Comparison of ENCODE assay signal across 8 cellular contexts in the genomic region with DNA sequence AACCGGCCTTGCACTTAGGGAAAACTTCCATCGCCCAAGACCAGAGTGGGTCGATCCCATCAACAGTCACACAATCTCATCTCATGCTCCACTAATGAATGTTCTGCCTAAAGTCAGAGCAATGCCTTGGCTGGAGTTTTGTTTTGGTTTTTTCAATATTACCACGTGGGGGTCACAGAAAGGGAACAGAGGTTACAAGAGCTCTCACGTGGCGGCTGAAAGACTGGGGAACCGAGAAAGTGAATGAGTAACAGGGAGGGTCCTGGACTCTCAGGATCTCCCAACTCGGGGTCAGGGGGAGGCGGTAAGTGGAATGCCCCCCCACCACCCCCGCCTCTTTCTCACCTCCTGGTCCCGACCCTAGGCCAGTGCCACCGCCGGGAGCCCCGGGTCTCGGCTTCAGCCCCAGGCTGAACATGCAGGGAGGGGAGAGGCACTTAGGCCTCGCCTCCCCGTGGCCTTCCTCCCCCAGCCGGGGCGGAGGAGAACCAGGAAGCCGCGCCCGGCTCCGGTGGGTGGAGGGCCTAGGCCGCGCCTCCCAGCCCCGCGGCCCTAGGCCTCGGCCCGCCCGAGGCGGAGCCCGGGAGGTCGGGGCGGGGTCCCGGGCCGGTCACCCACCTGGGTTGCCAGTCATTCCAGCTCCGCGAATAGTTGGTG.
DNase-seq lines count a peak whose midpoint lies in the region; ATAC-seq and TF ChIP-seq lines count a peak whose summit lies in the region.
"Not testable (repeated sequence)": the region's sequence is repeated elsewhere in the genome, so short reads cannot be mapped to it uniquely, and the experiment has no call there.

No MANE protein-coding gene starts in this region.

- H3K4ac ChIP-seq in H9 (ENCODE audit: low read depth, low read length), result not testable (repeated sequence)

- not testable (repeated sequence) for H3K9ac ChIP-seq in H9 (ENCODE audit: extremely low read depth, insufficient read length, low read length)
- H3K9ac ChIP-seq in HUES6 (ENCODE audit: low read length), result peak overlapping the region; percentile 82
- peak overlapping the region; percentile 59 for H3K9ac ChIP-seq in SK-N-MC (ENCODE audit: insufficient read length)

- not testable (repeated sequence) for H3T11ph ChIP-seq in H9 (ENCODE audit: low read length)

- not testable (repeated sequence) for H2BK12ac ChIP-seq in H9 (ENCODE audit: insufficient read length, low read depth, low read length)

- not testable (repeated sequence) for H3K9me3 Mint-ChIP-seq in H9; activated naive CD4-positive, alpha-beta T cell treated with anti-CD3 and anti-CD28 coated beads, Interleukin-2, amount 50 U/mL, for 72 hours; natural killer cell treated with Interleukin-12 subunit alpha and Interleukin-12 subunit beta and Interleukin-15 and Interleukin-18, amount 100 ng/mL, for 72 hours

- peak overlapping the region; percentile 82 to 95 for H3K4me3 Mint-ChIP-seq in H9
- H3K4me3 Mint-ChIP-seq in natural killer cell treated with Interleukin-12 subunit alpha and Interleukin-12 subunit beta and Interleukin-15 and Interleukin-18, amount 100 ng/mL, for 72 hours, result peak overlapping the region; percentile 96

- H2AK5ac ChIP-seq in H9 (ENCODE audit: insufficient read length, low read length), result not testable (repeated sequence)

- H3K4me2 ChIP-seq in H9 (ENCODE audit: insufficient read depth, insufficient read length, low read length), result not testable (repeated sequence)

- not testable (repeated sequence) for H4K20me1 ChIP-seq in H9 (ENCODE audit: control insufficient read depth, insufficient read depth, insufficient read length)

- H3K27me3 ChIP-seq in H9 (ENCODE audit: insufficient read depth, low read length); HUES6 (ENCODE audit: control insufficient read depth, insufficient read depth, low read length): not testable (repeated sequence)

- not testable (repeated sequence) for H3K36me3 ChIP-seq in HUES6 (ENCODE audit: control insufficient read depth, insufficient read depth, low read length); SK-N-MC (ENCODE audit: insufficient read depth, low read length)

- DNase-seq in GM03348 (ENCODE audit: low spot score), result peak; percentile 73
- DNase-seq in H9; SK-N-MC (ENCODE audit: low read depth, low spot score); activated naive CD4-positive, alpha-beta T cell treated with anti-CD3 and anti-CD28 coated beads, Interleukin-2, amount 50 U/mL, for 72 hours (ENCODE audit: low spot score in 2 of 2): not testable (repeated sequence)
- DNase-seq in germinal center (ENCODE audit: low spot score), result peak; percentile 9
- DNase-seq in natural killer cell treated with Interleukin-12 subunit alpha and Interleukin-12 subunit beta and Interleukin-15 and Interleukin-18, amount 100 ng/mL, for 72 hours (ENCODE audit: low spot score), result peak; percentile 72
- peak in 1 of 49 donors; percentile 13 for DNase-seq in substantia nigra (lab: John Stamatoyannopoulos, UW)

- not testable (repeated sequence) for H2BK5ac ChIP-seq in H9 (ENCODE audit: insufficient read length, low read length)

- H4K8ac ChIP-seq in H9 (replicated peaks; ENCODE audit: insufficient read length, low read depth, low read length), result not testable (repeated sequence)

- H3K27me3 Mint-ChIP-seq in H9 (ENCODE audit: low read depth); natural killer cell treated with Interleukin-12 subunit alpha and Interleukin-12 subunit beta and Interleukin-15 and Interleukin-18, amount 100 ng/mL, for 72 hours: not testable (repeated sequence)

- H3K4me3 ChIP-seq in HUES6 (ENCODE audit: low read depth, low read length), result peak overlapping the region; percentile 93
- peak overlapping the region; percentile 83 for H3K4me3 ChIP-seq in SK-N-MC

- WGBS in H9 (ENCODE audit: extremely low coverage, insufficient read length, low lambda C conversion rate), result no CpG with 5 or more reads among the region's 38 CpGs

- not testable (repeated sequence) for H3K36me3 Mint-ChIP-seq in H9 (ENCODE audit: insufficient read depth in 1 of 3, low read depth in 3 of 3); activated naive CD4-positive, alpha-beta T cell treated with anti-CD3 and anti-CD28 coated beads, Interleukin-2, amount 50 U/mL, for 72 hours; natural killer cell treated with Interleukin-12 subunit alpha and Interleukin-12 subunit beta and Interleukin-15 and Interleukin-18, amount 100 ng/mL, for 72 hours

- H4K91ac ChIP-seq in H9 (ENCODE audit: insufficient read length, low read depth, low read length), result not testable (repeated sequence)

- not testable (repeated sequence) for H2BK120ac ChIP-seq in H9 (ENCODE audit: low read depth, low read length, poor library complexity, severe bottlenecking)

- not testable (repeated sequence) for H4K5ac ChIP-seq in H9 (ENCODE audit: insufficient read length, low read depth, low read length)

- not testable (repeated sequence) for H3K27ac ChIP-seq in H9 (ENCODE audit: insufficient read length, low read depth, low read length); HUES6 (ENCODE audit: low read depth, low read length); SK-N-MC
- peak overlapping the region; percentile 67 for H3K27ac ChIP-seq in substantia nigra (ENCODE audit: low read depth, low read length, poor library complexity, severe bottlenecking)

- ATAC-seq in activated naive CD4-positive, alpha-beta T cell treated with anti-CD3 and anti-CD28 coated beads, Interleukin-2, amount 50 U/mL, for 72 hours, result peak; percentile 42 to 70
- peak; percentile 83 to 87 for ATAC-seq in natural killer cell treated with Interleukin-12 subunit alpha and Interleukin-12 subunit beta and Interleukin-15 and Interleukin-18, amount 100 ng/mL, for 72 hours

- TF ChIP-seq CTCF in H9 (conservative IDR thresholded peaks at IDR 0.05), result not testable (repeated sequence)

- not testable (repeated sequence) for H3K79me2 ChIP-seq in H9 (ENCODE audit: insufficient read depth, low read length)

- not testable (repeated sequence) for H2AFZ ChIP-seq in H9 (ENCODE audit: low read length)

- H3K9me3 ChIP-seq in H9 (ENCODE audit: control insufficient read depth, low read depth, low read length); HUES6 (ENCODE audit: control insufficient read depth, insufficient read depth, low read depth, low read length); SK-N-MC (ENCODE audit: low read depth, low read length): not testable (repeated sequence)

- not testable (repeated sequence) for H3K4me1 ChIP-seq in H9 (ENCODE audit: insufficient read depth, low read length); HUES6 (ENCODE audit: control insufficient read depth, insufficient read depth, low read length)

- H3K14ac ChIP-seq in H9 (ENCODE audit: insufficient read depth, low read length), result not testable (repeated sequence)

- not testable (repeated sequence) for H2BK20ac ChIP-seq in H9 (ENCODE audit: low read depth, low read length, poor library complexity, severe bottlenecking)

- not testable (repeated sequence) for H3K56ac ChIP-seq in H9 (ENCODE audit: insufficient read length, low read depth, low read length)

- H2BK15ac ChIP-seq in H9 (ENCODE audit: low read depth, low read length), result not testable (repeated sequence)

- H3K18ac ChIP-seq in H9 (ENCODE audit: insufficient read length, low read depth, low read length), result not testable (repeated sequence)

- H3K27ac Mint-ChIP-seq in H9, result peak overlapping the region; percentile 93 to 97 (median 94)
- peak overlapping the region; percentile 84 to 94 for H3K27ac Mint-ChIP-seq in activated naive CD4-positive, alpha-beta T cell treated with anti-CD3 and anti-CD28 coated beads, Interleukin-2, amount 50 U/mL, for 72 hours
- H3K27ac Mint-ChIP-seq in natural killer cell treated with Interleukin-12 subunit alpha and Interleukin-12 subunit beta and Interleukin-15 and Interleukin-18, amount 100 ng/mL, for 72 hours, result peak overlapping the region; percentile 80 to 83

- H3K23ac ChIP-seq in H9 (ENCODE audit: insufficient read length, low read depth, low read length), result not testable (repeated sequence)

- H3K23me2 ChIP-seq in H9 (ENCODE audit: insufficient read length, low read depth, low read length, poor library complexity, severe bottlenecking), result not testable (repeated sequence)

- H3K79me1 ChIP-seq in H9 (ENCODE audit: insufficient read depth, low read depth, low read length, poor library complexity, severe bottlenecking), result not testable (repeated sequence)

- H3K4me1 Mint-ChIP-seq in H9, result not testable (repeated sequence)
- H3K4me1 Mint-ChIP-seq in natural killer cell treated with Interleukin-12 subunit alpha and Interleukin-12 subunit beta and Interleukin-15 and Interleukin-18, amount 100 ng/mL, for 72 hours (ENCODE audit: low read depth in 2 of 2), result peaks cover 18 to 29% of the 10 kb centered on the region in 2 donors
